22 cellular contexts compared by ENCODE assay signal in genomic region chr3:28449398-28449797, GRCh38.
"Had no signal": no experiment of that assay in that cellular context is flagged by ENCODE, and none has a peak within 500 bp of the region (broad histone marks: within the 10 kb centered on the region; RNA-seq: fewer than 3 reads in every experiment).

No MANE protein-coding gene starts in this region.

- DNase-seq: effector CD8-positive, alpha-beta T cell; endodermal cell; foreskin keratinocyte; heart left ventricle; kidney; natural killer cell; occipital lobe; ovary; posterior cingulate gyrus; psoas muscle; right cardiac atrium; small intestine; stimulated activated CD4-positive, alpha-beta T cell treated with anti-CD3 and anti-CD28 coated beads, Interleukin-1b, Interleukin-23, amount 100 ng/mL, for 48 hours; stimulated activated CD4-positive, alpha-beta T cell treated with anti-CD3 and anti-CD28 coated beads, Interleukin-4, amount 100 ng/mL, for 1 hour; stimulated activated CD8-positive, alpha-beta memory T cell treated with anti-CD3 and anti-CD28 coated beads, Interleukin-4, amount 100 ng/mL, for 48 hours; stimulated activated naive CD4-positive, alpha-beta T cell treated with Interleukin-2 at 50 U/mL for 16 hours; stomach; thyroid gland; trophoblast cell had no signal

- FAIRE-seq: endothelial cell of umbilical vein, kidney, small intestine had no signal

- ATAC-seq: foreskin keratinocyte, gastroesophageal sphincter, heart left ventricle, left lobe of liver, natural killer cell, psoas muscle, right cardiac atrium had no signal
